Comparison of ENCODE assay signal across 17 cellular contexts in genomic region chr18:62998443-62998842, GRCh38.
"Had no signal": no experiment of that assay in that cellular context is flagged by ENCODE, and none has a peak within 500 bp of the region (broad histone marks: within the 10 kb centered on the region; RNA-seq: fewer than 3 reads in every experiment).

No MANE protein-coding gene starts in this region.

- H3K9me3 Mint-ChIP-seq: activated CD4-positive, alpha-beta memory T cell treated with anti-CD3 and anti-CD28 coated beads, Interleukin-2, amount 10 ng/mL, durations not matched to agents 7 days and 5 days; activated T-cell treated with anti-CD3 and anti-CD28 coated beads, Interleukin-2, amount 50 U/mL, for 24 hours; activated T-helper 2 cell treated with anti-CD3 and anti-CD28 coated beads, Interferon-gamma antibody, Interleukin-2, Interleukin-4, amounts not matched to agents 10 μg/mL and 5 μg/mL and 100 μg/mL, durations not matched to agents 14 hours and 24 hours and 36 hours; central memory CD8-positive, alpha-beta T cell; WTC11 had no signal

- H3K4me3 Mint-ChIP-seq: activated CD4-positive, alpha-beta memory T cell treated with anti-CD3 and anti-CD28 coated beads, Interleukin-2, amount 10 ng/mL, durations not matched to agents 7 days and 5 days; activated T-cell treated with anti-CD3 and anti-CD28 coated beads, Interleukin-2, amount 50 U/mL, for 24 hours; central memory CD8-positive, alpha-beta T cell; WTC11 had no signal

- ATAC-seq: WTC11 had no signal

- H3K4me1 Mint-ChIP-seq: activated CD4-positive, alpha-beta memory T cell treated with anti-CD3 and anti-CD28 coated beads, Interleukin-2, amount 10 ng/mL, durations not matched to agents 7 days and 5 days; central memory CD8-positive, alpha-beta T cell had no signal

- H3K36me3 Mint-ChIP-seq: WTC11 had no signal

- H3K27ac Mint-ChIP-seq: activated CD4-positive, alpha-beta memory T cell treated with anti-CD3 and anti-CD28 coated beads, Interleukin-2, amount 10 ng/mL, durations not matched to agents 7 days and 5 days; activated T-cell treated with anti-CD3 and anti-CD28 coated beads, Interleukin-2, amount 50 U/mL, for 24 hours; activated T-helper 2 cell treated with anti-CD3 and anti-CD28 coated beads, Interferon-gamma antibody, Interleukin-2, Interleukin-4, amounts not matched to agents 10 μg/mL and 5 μg/mL and 100 μg/mL, durations not matched to agents 14 hours and 24 hours and 36 hours; WTC11 had no signal

- DNase-seq: activated CD4-positive, alpha-beta memory T cell treated with anti-CD3 and anti-CD28 coated beads, Interleukin-2, amount 10 ng/mL, durations not matched to agents 7 days and 5 days; activated CD4-positive, alpha-beta T cell treated with anti-CD3 and anti-CD28 coated beads for 4 hours; activated naive CD4-positive, alpha-beta T cell treated with anti-CD3 and anti-CD28 coated beads, Interleukin-2, amount 50 U/mL, for 16 hours; activated T-cell treated with anti-CD3 and anti-CD28 coated beads, Interleukin-2, amount 50 U/mL, for 24 hours; colonic mucosa; erythroblast; head of caudate nucleus; lower lobe of right lung; psoas muscle; right cardiac atrium; stimulated activated CD4-positive, alpha-beta T cell treated with anti-CD3 and anti-CD28 coated beads, Interleukin-15, amount 100 ng/mL, for 24 hours; stimulated activated CD4-positive, alpha-beta T cell treated with anti-CD3 and anti-CD28 coated beads, Interleukin-2, amount 100 ng/mL, for 48 hours; stomach; upper lobe of left lung had no signal
